In genomic region chr5:102755691-102756371, GRCh38 we compare ENCODE assay signal across 7 cellular contexts. TPM values are rescaled to one million over a fixed set of nuclear protein-coding genes. Genes with fewer than 3 reads are reported as not detected.
DNase-seq lines count a peak whose midpoint lies in the region; ATAC-seq, FAIRE-seq and TF ChIP-seq lines count a peak whose summit lies in the region.

No MANE protein-coding gene starts in this region.

- H3K9me3 ChIP-seq in mammary epithelial cell (replicated peaks; ENCODE audit: insufficient read depth, low read length) (no peaks in the 10 kb centered on the region), kidney (ENCODE audit: control insufficient read depth in 1 of 2, low read length in 2 of 2) (no peaks in the 10 kb centered on the region)

- TSS peak; percentile 91 for BruUV-seq in mammary epithelial cell (replicated peaks; lab: Mats Ljungman, UMichigan)

- H3K27me3 ChIP-seq in mammary epithelial cell (ENCODE audit: insufficient read depth, low read length), result no peaks in the 10 kb centered on the region

- peaks cover 53% of the 10 kb centered on the region for H3K79me2 ChIP-seq in mammary epithelial cell (ENCODE audit: insufficient read depth, low read length)

- H4K20me1 ChIP-seq in mammary epithelial cell (ENCODE audit: insufficient read depth, low read length), result no peaks in the 10 kb centered on the region

- H2AFZ ChIP-seq in mammary epithelial cell (ENCODE audit: low read depth, low read length), result peak overlapping the region; percentile 90

- CTCF ChIA-PET in mammary epithelial cell (lab: Charles Lee; ENCODE audit: low non-redundant PET), result interaction anchor here (0.9 kb wide), 1 partner anchor 75 kb away, joined by 5 read pairs; no protein-coding TSS in a partner anchor

- H3K4me1 ChIP-seq in mammary epithelial cell (ENCODE audit: insufficient read depth, low read length) (peaks cover 27% of the 10 kb centered on the region), kidney (ENCODE audit: control insufficient read depth in 1 of 2, insufficient read depth in 1 of 2, low read depth in 1 of 2, low read length in 2 of 2) (peaks cover 0 to 2% of the 10 kb centered on the region in 2 donors)

- ATAC-seq in GM18508 (IDR thresholded peaks at IDR 0.05; ENCODE audit: insufficient read depth, unreplicated experiment) (peak; percentile 85), HG02884 (IDR thresholded peaks at IDR 0.05; ENCODE audit: unreplicated experiment) (peak; percentile 58)

- peak overlapping the region; percentile 92 for H3K27ac ChIP-seq in mammary epithelial cell (ENCODE audit: insufficient read depth, low read depth, low read length)
- peak overlapping the region; percentile 66 to 81 for H3K27ac ChIP-seq in kidney (ENCODE audit: low read depth in 2 of 2, low read length in 2 of 2)

- TF ChIP-seq CTCF in mammary epithelial cell (conservative IDR thresholded peaks at IDR 0.05 in 1 of 2, IDR thresholded peaks at IDR 0.05 in 1 of 2; ENCODE audit: extremely low read depth in 1 of 2, insufficient read depth in 1 of 2, low read depth in 1 of 2, low read length in 2 of 2) (peak in 1 of 2 donors; percentile 16), kidney (IDR thresholded peaks at IDR 0.05; ENCODE audit: borderline replicate concordance, extremely low read depth, insufficient read depth) (no peak)

- H3K4me2 ChIP-seq in mammary epithelial cell (ENCODE audit: insufficient read depth, low read depth, low read length), result peak overlapping the region; percentile 88

- H3K9ac ChIP-seq in mammary epithelial cell (ENCODE audit: insufficient read depth, low read length) (peak overlapping the region; percentile 99), kidney (ENCODE audit: low read length in 2 of 2) (peak overlapping the region; percentile 93 to 97)

- FAIRE-seq in kidney (lab: Jason Lieb, UNC), result no peak

- peak; percentile 73 for DNase-seq in NCI-H2029 (lab: John Stamatoyannopoulos, UW)
- DNase-seq in UCSD-AML1 (lab: John Stamatoyannopoulos, UW; ENCODE audit: unreplicated experiment), result peak; percentile 64
- DNase-seq in mammary epithelial cell, result peak; percentile 89
- DNase-seq in kidney, result peak; percentile 80
- DNase-seq in stimulated activated CD4-positive, alpha-beta T cell treated with anti-CD3 and anti-CD28 coated beads, Interleukin-15, amount 100 ng/mL, for 48 hours (ENCODE audit: low read depth in 2 of 2), result peak; percentile 72 to 73

- WGBS in mammary epithelial cell (ENCODE audit: low coverage, missing lambda C conversion rate), result under 1% methylated on average over 22 of the region's 29 CpGs

- H3K4me3 ChIP-seq in mammary epithelial cell (replicated peaks in 1 of 3; ENCODE audit: insufficient read depth in 1 of 3, low read depth in 2 of 3, low read length in 3 of 3), result peak overlapping the region; percentile 79 to 88 (median 85)
- H3K4me3 ChIP-seq in kidney (ENCODE audit: low read length in 2 of 2), result peak overlapping the region; percentile 79 to 89

- in situ Hi-C loops in mammary epithelial cell (cut with MboI; ENCODE audit: low sequenced_read_pairs in 2 of 2), result loop anchor here in 1 of 2 donors (25.0 kb wide), 1 partner anchor 169 kb away; no protein-coding TSS in a partner anchor

- intact Hi-C loops in mammary epithelial cell (cut with micrococcal nuclease) (loop anchor here (2.0 kb wide), 3 partner anchors 25 to 75 kb away; no protein-coding TSS in a partner anchor), kidney (cut with DNase I) (no loop called here)

- H3K36me3 ChIP-seq in mammary epithelial cell (ENCODE audit: insufficient read depth, low read length) (no peaks in the 10 kb centered on the region), kidney (ENCODE audit: control insufficient read depth in 1 of 2, insufficient read depth in 2 of 2, low read length in 2 of 2) (no peaks in the 10 kb centered on the region)

- dilution Hi-C loops in mammary epithelial cell (cut with HindIII; ENCODE audit: low sequenced_read_pairs), result no loop called here

RNA-seq across cellular contexts. Expression of gene PAM, which starts 0.7 kb away (rescaled TPM):
- total RNA-seq in mammary epithelial cell (100 to 1,000 TPM; 173 to 391 TPM), kidney (293 TPM)
- polyA plus RNA-seq in mammary epithelial cell (112 TPM), kidney (ENCODE audit: insufficient read depth, low read depth, low replicate concordance) (158 TPM)
- 146 TPM for polyA minus RNA-seq in mammary epithelial cell

Comparison
In these comparisons a context has a peak if more than half of its experiments do, and no peak if none do; other contexts are left out.
1. Peak in every context shown above with its lines: DNase-seq, ATAC-seq, H3K4me3 ChIP-seq and H3K27ac ChIP-seq.